27 cellular contexts compared by ENCODE assay signal in genomic region chr10:76354349-76354748, GRCh38.
"Had no signal": no experiment of that assay in that cellular context is flagged by ENCODE, and none has a peak within 500 bp of the region (broad histone marks: within the 10 kb centered on the region; RNA-seq: fewer than 3 reads in every experiment).

No MANE protein-coding gene starts in this region.

- H3K79me2 ChIP-seq: parathyroid adenoma had no signal

- H2AFZ ChIP-seq: neural progenitor cell, parathyroid adenoma had no signal

- H3K4me2 ChIP-seq: neural progenitor cell, smooth muscle cell had no signal

- H3K4me1 ChIP-seq: esophagus squamous epithelium, lower lobe of right lung, neural progenitor cell, parathyroid adenoma, vagina had no signal

- H3K27ac ChIP-seq: esophagus squamous epithelium, lower lobe of right lung, neural progenitor cell, parathyroid adenoma, right atrium auricular region, suprapubic skin, vagina had no signal

- H3K4me3 ChIP-seq: esophagus squamous epithelium, lower lobe of right lung, neural progenitor cell, right atrium auricular region, smooth muscle cell, suprapubic skin, transverse colon, vagina had no signal

- ATAC-seq: effector memory CD8-positive, alpha-beta T cell; left ventricle myocardium superior; lower lobe of right lung; natural killer cell treated with Interleukin-12 subunit alpha and Interleukin-12 subunit beta and Interleukin-15 and Interleukin-18, amount 100 ng/mL, for 72 hours; sciatic nerve; stimulated activated naive CD8-positive, alpha-beta T cell treated with anti-CD3 and anti-CD28 coated beads, Interleukin-15, amount 100 ng/mL, for 72 hours had no signal

- H3K27me3 ChIP-seq: esophagus squamous epithelium, neural progenitor cell, right atrium auricular region, suprapubic skin, transverse colon, vagina had no signal

- H3K9me3 ChIP-seq: esophagus squamous epithelium, lower lobe of right lung, right atrium auricular region, suprapubic skin, transverse colon, vagina had no signal

- H3K9ac ChIP-seq: neural progenitor cell, parathyroid adenoma had no signal

- DNase-seq: cortex of kidney; effector memory CD8-positive, alpha-beta T cell; erythroblast; esophagus squamous epithelium; foreskin melanocyte; hypothalamus; immature natural killer cell; islet precursor cell; kidney glomerular epithelial cell; left ventricle myocardium superior; lower lobe of right lung; naive B cell; stimulated activated CD4-positive, alpha-beta T cell treated with anti-CD3 and anti-CD28 coated beads, Interleukin-12 subunit alpha, Interleukin-12 subunit beta, amount 100 ng/mL, for 4 hours; stimulated activated CD4-positive, alpha-beta T cell treated with anti-CD3 and anti-CD28 coated beads, Interleukin-1b, Interleukin-23, amount 100 ng/mL, for 48 hours; stimulated activated CD4-positive, alpha-beta T cell treated with anti-CD3 and anti-CD28 coated beads, Interleukin-4, amount 100 ng/mL, for 1 hour; stimulated activated CD8-positive, alpha-beta memory T cell treated with anti-CD3 and anti-CD28 coated beads, Interleukin-4, amount 100 ng/mL, for 48 hours; stimulated activated naive CD4-positive, alpha-beta T cell; stimulated activated naive CD8-positive, alpha-beta T cell treated with anti-CD3 and anti-CD28 coated beads, Interleukin-15, amount 100 ng/mL, for 72 hours; transverse colon had no signal

- H3K36me3 ChIP-seq: esophagus squamous epithelium, lower lobe of right lung, neural progenitor cell, right atrium auricular region, suprapubic skin, transverse colon, vagina had no signal
